Comparison of ENCODE assay signal across 1 cellular context in the genomic region with DNA sequence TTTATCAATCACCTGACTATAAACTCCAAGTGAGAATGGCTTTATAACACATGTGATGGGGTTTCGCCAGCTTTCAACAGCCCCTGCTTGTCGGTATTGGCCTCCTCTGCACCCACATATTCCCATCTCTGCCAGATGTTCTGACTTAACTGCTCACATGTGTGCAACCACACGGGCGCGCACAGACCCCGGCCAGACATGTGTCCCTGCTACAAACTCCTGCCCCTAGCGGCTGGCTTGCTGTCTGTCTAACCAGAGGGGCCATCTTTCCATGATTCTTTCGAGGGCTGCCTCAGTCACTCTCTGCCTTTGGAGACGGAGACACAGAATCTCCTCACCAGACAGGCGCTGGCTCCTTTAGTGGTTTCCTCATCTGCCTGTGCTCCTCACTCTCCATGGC.
TF ChIP-seq lines count a peak whose summit lies in the region.

No MANE protein-coding gene starts in this region.

TF ChIP-seq in HCT116, 20 proteins besides CTCF, POLR2A, EP300 and RAD21:
- TF ChIP-seq ZBTB33 (IDR thresholded peaks at IDR 0.05; ENCODE audit: extremely low read depth, insufficient replicate concordance, low read length) (no peak), TCF7L2 (IDR thresholded peaks at IDR 0.05; ENCODE audit: borderline replicate concordance, extremely low read depth, insufficient read depth, insufficient read length) (no peak), ELF1 (IDR thresholded peaks at IDR 0.05; ENCODE audit: borderline replicate concordance, low read depth) (no peak)
